ENCODE assay signal across 1 cellular context in the genomic region with DNA sequence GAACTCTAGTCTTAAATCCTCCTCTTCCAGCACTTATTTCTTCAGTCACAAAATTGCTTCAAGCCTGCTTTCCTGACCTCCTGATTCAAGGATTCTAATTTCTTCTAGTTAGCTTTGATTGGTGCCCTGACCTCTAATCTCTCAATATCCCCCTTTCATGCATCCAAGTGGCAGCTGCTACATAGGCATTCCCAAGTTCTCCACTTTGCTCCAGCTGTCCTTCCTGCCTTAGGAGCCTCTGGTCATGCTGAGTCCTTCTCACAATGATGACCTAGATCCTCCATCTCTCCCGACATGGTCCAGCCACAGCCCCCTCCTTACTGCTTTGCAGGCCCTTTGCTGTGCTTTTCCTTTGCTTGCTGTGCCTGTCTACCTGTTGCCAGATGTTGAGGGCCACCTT.
TF ChIP-seq lines count a peak whose summit lies in the region.

No MANE protein-coding gene starts in this region.

TF ChIP-seq in IMR-90, 13 proteins besides CTCF, POLR2A, EP300 and RAD21 (continued from another document):
- TF ChIP-seq, protein P1, sequence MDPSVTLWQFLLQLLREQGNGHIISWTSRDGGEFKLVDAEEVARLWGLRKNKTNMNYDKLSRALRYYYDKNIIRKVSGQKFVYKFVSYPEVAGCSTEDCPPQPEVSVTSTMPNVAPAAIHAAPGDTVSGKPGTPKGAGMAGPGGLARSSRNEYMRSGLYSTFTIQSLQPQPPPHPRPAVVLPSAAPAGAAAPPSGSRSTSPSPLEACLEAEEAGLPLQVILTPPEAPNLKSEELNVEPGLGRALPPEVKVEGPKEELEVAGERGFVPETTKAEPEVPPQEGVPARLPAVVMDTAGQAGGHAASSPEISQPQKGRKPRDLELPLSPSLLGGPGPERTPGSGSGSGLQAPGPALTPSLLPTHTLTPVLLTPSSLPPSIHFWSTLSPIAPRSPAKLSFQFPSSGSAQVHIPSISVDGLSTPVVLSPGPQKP (IDR thresholded peaks at IDR 0.05; ENCODE audit: borderline replicate concordance, low read depth, low read length): no peak
- TF ChIP-seq, protein P2, sequence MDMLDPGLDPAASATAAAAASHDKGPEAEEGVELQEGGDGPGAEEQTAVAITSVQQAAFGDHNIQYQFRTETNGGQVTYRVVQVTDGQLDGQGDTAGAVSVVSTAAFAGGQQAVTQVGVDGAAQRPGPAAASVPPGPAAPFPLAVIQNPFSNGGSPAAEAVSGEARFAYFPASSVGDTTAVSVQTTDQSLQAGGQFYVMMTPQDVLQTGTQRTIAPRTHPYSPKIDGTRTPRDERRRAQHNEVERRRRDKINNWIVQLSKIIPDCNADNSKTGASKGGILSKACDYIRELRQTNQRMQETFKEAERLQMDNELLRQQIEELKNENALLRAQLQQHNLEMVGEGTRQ (IDR thresholded peaks at IDR 0.05; ENCODE audit: low read depth, low read length): no peak
- TF ChIP-seq NFE2L2 (IDR thresholded peaks at IDR 0.05; ENCODE audit: low read depth, low read length) (no peak), RCOR1 (IDR thresholded peaks at IDR 0.05; ENCODE audit: insufficient replicate concordance, low read length) (no peak), FOS (IDR thresholded peaks at IDR 0.05; ENCODE audit: low read depth, low read length) (no peak), MAZ (IDR thresholded peaks at IDR 0.05; ENCODE audit: borderline replicate concordance, low read depth, low read length) (no peak), BHLHE40 (IDR thresholded peaks at IDR 0.05; ENCODE audit: low read depth, low read length) (no peak), SMC3 (IDR thresholded peaks at IDR 0.05; ENCODE audit: low read depth, low read length) (no peak), RFX5 (IDR thresholded peaks at IDR 0.05; ENCODE audit: low read depth, low read length) (no peak), MAFK (IDR thresholded peaks at IDR 0.05; ENCODE audit: low read depth, low read length) (no peak), MXI1 (IDR thresholded peaks at IDR 0.05; ENCODE audit: borderline replicate concordance, low read depth, low read length) (no peak), CEBPB (IDR thresholded peaks at IDR 0.05; ENCODE audit: low read depth, low read length) (no peak)
TF ChIP-seq in IMR-90: peak in this region for 0.
